Comparison of ENCODE assay signal across 9 cellular contexts in genomic region chr5:158958048-158958994, GRCh38.
A peak's percentile ranks its signal among the peaks of the same experiment; 100 is the strongest.
DNase-seq lines count a peak whose midpoint lies in the region; ATAC-seq and TF ChIP-seq lines count a peak whose summit lies in the region.
"Had no signal": no experiment of that assay in that cellular context is flagged by ENCODE, and none has a peak within 500 bp of the region (broad histone marks: within the 10 kb centered on the region; RNA-seq: fewer than 3 reads in every experiment).

No MANE protein-coding gene starts in this region.

- H3K4me3 Mint-ChIP-seq in activated T-cell treated with anti-CD3 and anti-CD28 coated beads, Interleukin-2, amount 50 U/mL, for 72 hours = peak overlapping the region in 1 of 2 donors; percentile 57
- no peak overlapping the region for H3K4me3 Mint-ChIP-seq in activated T-cell treated with anti-CD3 and anti-CD28 coated beads, Interleukin-2, amount 50 U/mL, for 24 hours

- peak; percentile 25 to 69 for ATAC-seq in activated T-cell treated with anti-CD3 and anti-CD28 coated beads, Interleukin-2, amount 50 U/mL, for 72 hours (replicated peaks in 1 of 2)
- ATAC-seq in HG02852 (IDR thresholded peaks at IDR 0.05; ENCODE audit: unreplicated experiment) = peak; percentile 33

- H3K4me3 ChIP-seq in spleen = no peak overlapping the region
- H3K4me3 ChIP-seq in sigmoid colon = no peak overlapping the region

- H3K27me3 Mint-ChIP-seq in activated T-cell treated with anti-CD3 and anti-CD28 coated beads, Interleukin-2, amount 50 U/mL, for 72 hours (ENCODE audit: low read depth) = no peaks in the 10 kb centered on the region
- H3K27me3 Mint-ChIP-seq in activated T-cell treated with anti-CD3 and anti-CD28 coated beads, Interleukin-2, amount 50 U/mL, for 24 hours = no peaks in the 10 kb centered on the region

- no peak for TF ChIP-seq EP300 in sigmoid colon (IDR thresholded peaks at IDR 0.05)

- H3K9me3 Mint-ChIP-seq in activated T-cell treated with anti-CD3 and anti-CD28 coated beads, Interleukin-2, amount 50 U/mL, for 72 hours = no peaks in the 10 kb centered on the region
- H3K9me3 Mint-ChIP-seq in activated T-cell treated with anti-CD3 and anti-CD28 coated beads, Interleukin-2, amount 50 U/mL, for 24 hours = no peaks in the 10 kb centered on the region

- H3K4me1 ChIP-seq in spleen (peaks cover 16 to 51% (median 30%) of the 10 kb centered on the region in 6 donors), sigmoid colon (no peaks in the 10 kb centered on the region)

- H3K36me3 Mint-ChIP-seq in activated T-cell treated with anti-CD3 and anti-CD28 coated beads, Interleukin-2, amount 50 U/mL, for 72 hours (ENCODE audit: insufficient read depth in 2 of 2) = no peaks in the 10 kb centered on the region
- no peaks in the 10 kb centered on the region for H3K36me3 Mint-ChIP-seq in activated T-cell treated with anti-CD3 and anti-CD28 coated beads, Interleukin-2, amount 50 U/mL, for 24 hours (ENCODE audit: low read depth)

- H3K9me3 ChIP-seq in spleen = peaks cover 0 to 8% (median 0%) of the 10 kb centered on the region in 8 donors
- no peaks in the 10 kb centered on the region for H3K9me3 ChIP-seq in sigmoid colon

- peak in 1 of 2 donors; percentile 1 for DNase-seq in activated T-cell treated with anti-CD3 and anti-CD28 coated beads, Interleukin-2, amount 50 U/mL, for 72 hours
- DNase-seq in activated T-cell treated with anti-CD3 and anti-CD28 coated beads, Interleukin-2, amount 50 U/mL, for 24 hours = no peak
- DNase-seq in central memory CD4-positive, alpha-beta T cell = peak; percentile 35
- no peak for DNase-seq in spleen
- no peak for DNase-seq in effector CD4-positive, alpha-beta T cell
- DNase-seq in RWPE1 (ENCODE audit: low spot score) = no peak
- DNase-seq in sigmoid colon = no peak
- DNase-seq: activated T-cell treated with anti-CD3 and anti-CD28 coated beads for 4 hours had no signal

- H3K27me3 ChIP-seq in spleen (replicated peaks in 1 of 7) (no peaks in the 10 kb centered on the region), sigmoid colon (no peaks in the 10 kb centered on the region)

- POLR2A ChIA-PET in RWPE1 (lab: Yijun Ruan, JAX; ENCODE audit: low non-redundant PET) = no interaction called here

- H3K27ac ChIP-seq in spleen (peak overlapping the region; percentile 31 to 85 (median 78)), RWPE1 (no peak overlapping the region), sigmoid colon (peak overlapping the region in 1 of 4 donors; percentile 37)

- H3K36me3 ChIP-seq in spleen (no peaks in the 10 kb centered on the region), sigmoid colon (no peaks in the 10 kb centered on the region)

- H3K4me1 Mint-ChIP-seq in activated T-cell treated with anti-CD3 and anti-CD28 coated beads, Interleukin-2, amount 50 U/mL, for 72 hours (ENCODE audit: low read depth) = peaks cover 4% of the 10 kb centered on the region
- peaks cover 16% of the 10 kb centered on the region for H3K4me1 Mint-ChIP-seq in activated T-cell treated with anti-CD3 and anti-CD28 coated beads, Interleukin-2, amount 50 U/mL, for 24 hours (ENCODE audit: low read depth)

- CTCF ChIA-PET in RWPE1 (lab: Yijun Ruan, JAX) = interaction anchor here (0.7 kb wide), 1 partner anchor 878 kb away, joined by 3 read pairs; no protein-coding TSS in a partner anchor

- 49 to 57% (median 54%) methylated on average over 15 of the region's 15 CpGs for WGBS in spleen, 5 donors
- 52 to 55% methylated on average over 15 of the region's 15 CpGs for WGBS in sigmoid colon, 2 donors

- H3K27ac Mint-ChIP-seq in activated T-cell treated with anti-CD3 and anti-CD28 coated beads, Interleukin-2, amount 50 U/mL, for 72 hours = peak overlapping the region; percentile 5
- H3K27ac Mint-ChIP-seq in activated T-cell treated with anti-CD3 and anti-CD28 coated beads, Interleukin-2, amount 50 U/mL, for 24 hours = no peak overlapping the region

- TF ChIP-seq POLR2A in spleen (IDR thresholded peaks at IDR 0.05) = no peak
- TF ChIP-seq POLR2A in sigmoid colon (IDR thresholded peaks at IDR 0.05) = no peak

- intact Hi-C loops in spleen (cut with DNase I; ENCODE audit: low total_unique reads) = no loop called here
- intact Hi-C loops in sigmoid colon (cut with DNase I) = no loop called here

- TF ChIP-seq CTCF in spleen (IDR thresholded peaks at IDR 0.05 in 8 of 11, conservative IDR thresholded peaks at IDR 0.05 in 3 of 11) (no peak), RWPE1 (conservative IDR thresholded peaks at IDR 0.05; ENCODE audit: low read depth) (no peak), sigmoid colon (IDR thresholded peaks at IDR 0.05) (no peak)
